In genomic region chr17:76659928-76660614, GRCh38 we compare ENCODE assay signal across 7 cellular contexts. TPM values are rescaled to one million over a fixed set of nuclear protein-coding genes. Genes with fewer than 3 reads are reported as not detected.
A peak's percentile ranks its signal among the peaks of the same experiment; 100 is the strongest.
DNase-seq lines count a peak whose midpoint lies in the region; ATAC-seq and FAIRE-seq lines count a peak whose summit lies in the region.

No MANE protein-coding gene starts in this region.

- FAIRE-seq in urothelium cell line (lab: Jason Lieb, UNC), result no peak

- DNase-seq in DMS153 (lab: John Stamatoyannopoulos, UW) (peak; percentile 19), LoVo (ENCODE audit: low spot score) (peak; percentile 69), urothelium cell line (ENCODE audit: low spot score) (no peak)
- DNase-seq in activated effector memory CD4-positive, alpha-beta T cell treated with anti-CD3 and anti-CD28 coated beads, Interleukin-2, amount 50 U/mL, for 16 hours, result peak; percentile 71

- H3K9me3 ChIP-seq in mesodermal cell (ENCODE audit: control insufficient read depth, low read length), result no peaks in the 10 kb centered on the region

- H3K4me1 ChIP-seq in mesodermal cell (ENCODE audit: control insufficient read depth, insufficient read depth, low read length, poor library complexity, severe bottlenecking), result peaks cover 9% of the 10 kb centered on the region

- no peak overlapping the region for H3K4me3 ChIP-seq in mesodermal cell (ENCODE audit: extremely low read depth, insufficient read depth, low read length, poor library complexity, severe bottlenecking)

- 74 to 82% methylated on average over 5 to 7 of the region's 12 CpGs for WGBS in mesodermal cell (ENCODE audit: insufficient coverage in 2 of 2), 2 experiments

- H3K36me3 ChIP-seq in mesodermal cell (ENCODE audit: control insufficient read depth, insufficient read depth, low read length), result no peaks in the 10 kb centered on the region

- ATAC-seq in HG02759 (IDR thresholded peaks at IDR 0.05; ENCODE audit: unreplicated experiment), result no peak
- no peak for ATAC-seq in HG02763 (IDR thresholded peaks at IDR 0.05; ENCODE audit: unreplicated experiment)

- peak overlapping the region; percentile 41 for H3K27ac ChIP-seq in mesodermal cell (ENCODE audit: low read depth, low read length, severe bottlenecking)

RNA-seq across cellular contexts. Expression of gene ST6GALNAC1, which starts 16.5 kb away (rescaled TPM):
- 0.15 TPM for polyA plus RNA-seq in mesodermal cell (2013, experiment 1 of 2)
- not detected for polyA plus RNA-seq in mesodermal cell (2013, experiment 2 of 2)

RNA-seq across cellular contexts. Expression of gene MXRA7, which starts 50.7 kb away (rescaled TPM):
- 84.9 TPM for polyA plus RNA-seq in mesodermal cell (2013, experiment 1 of 2)
- polyA plus RNA-seq in mesodermal cell (2013, experiment 2 of 2), result 83.0 TPM
